In the genomic region with DNA sequence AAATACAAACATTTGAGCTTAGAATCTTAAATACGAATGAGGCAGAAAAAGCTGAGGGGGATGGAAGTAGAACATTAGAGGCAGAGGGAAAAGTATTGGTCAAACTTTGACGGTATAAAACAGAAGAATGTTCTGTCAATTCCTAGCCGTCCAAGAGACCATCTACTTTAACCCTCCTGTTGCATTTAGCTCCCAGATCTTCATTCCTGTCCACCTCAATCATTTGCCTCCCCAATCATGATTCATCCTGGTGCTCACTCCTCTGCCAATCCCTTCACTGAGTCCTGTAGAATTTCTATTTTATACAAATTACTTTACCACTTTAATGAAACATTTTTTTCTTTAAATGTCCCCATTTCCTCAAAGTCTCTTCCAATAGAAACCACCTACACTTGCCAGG, we compare ENCODE assay signal across 23 cellular contexts. TPM values are rescaled to one million over a fixed set of nuclear protein-coding genes. Genes with fewer than 3 reads are reported as not detected.
DNase-seq lines count a peak whose midpoint lies in the region; ATAC-seq, FAIRE-seq and TF ChIP-seq lines count a peak whose summit lies in the region.
"Had no signal": no experiment of that assay in that cellular context is flagged by ENCODE, and none has a peak within 500 bp of the region (broad histone marks: within the 10 kb centered on the region; RNA-seq: fewer than 3 reads in every experiment).

No MANE protein-coding gene starts in this region.

- H3K4me2 ChIP-seq in A549: peak overlapping the region; percentile 33

- TF ChIP-seq EP300 in A549 (IDR thresholded peaks at IDR 0.05) (no peak), sigmoid colon (IDR thresholded peaks at IDR 0.05) (no peak)

- peaks cover 65% of the 10 kb centered on the region for H3K4me1 Mint-ChIP-seq in HFFc6 (ENCODE audit: low read depth)
- H3K4me1 Mint-ChIP-seq: activated B cell treated with CpG ODN at 0.5 μM for 24 hours had no signal

- no peaks in the 10 kb centered on the region; the same call in 1 of the 2 replicates for H3K27me3 Mint-ChIP-seq in HFFc6 (ENCODE audit: insufficient read depth)
- H3K27me3 Mint-ChIP-seq: activated B cell treated with CpG ODN at 0.5 μM for 24 hours; activated CD8-positive, alpha-beta T cell treated with anti-CD3 and anti-CD28 coated beads for 36 hours; activated naive CD4-positive, alpha-beta T cell treated with anti-CD3 and anti-CD28 coated beads, Interleukin-2, amount 50 U/mL, for 24 hours; CD4-positive, alpha-beta T cell had no signal

- TF ChIP-seq POLR2A in A549 (IDR thresholded peaks at IDR 0.05; ENCODE audit: low read length) (no peak), sigmoid colon (IDR thresholded peaks at IDR 0.05) (no peak)

- no peaks in the 10 kb centered on the region for H3K9me3 Mint-ChIP-seq in HFFc6
- H3K9me3 Mint-ChIP-seq: activated B cell treated with CpG ODN at 0.5 μM for 24 hours; activated naive CD4-positive, alpha-beta T cell treated with anti-CD3 and anti-CD28 coated beads, Interleukin-2, amount 50 U/mL, for 24 hours; activated T-cell treated with anti-CD3 and anti-CD28 coated beads, Interleukin-2, amount 50 U/mL, for 4 hours; CD4-positive, alpha-beta T cell; neural crest cell had no signal

- no peak for ATAC-seq in A549
- ATAC-seq in stimulated activated naive CD8-positive, alpha-beta T cell treated with anti-CD3 and anti-CD28 coated beads, Interleukin-15, Interleukin-2, amounts not matched to agents 100 U/mL and 50 U/mL, for 24 hours: no peak
- ATAC-seq: activated CD8-positive, alpha-beta T cell treated with anti-CD3 and anti-CD28 coated beads for 36 hours; activated T-cell treated with anti-CD3 and anti-CD28 coated beads, Interleukin-2, amount 50 U/mL, for 4 hours had no signal

- intact Hi-C loops in sigmoid colon (cut with DNase I): no loop called here

- POLR2A ChIA-PET in A549 (lab: Yijun Ruan, JAX): no interaction called here

- peaks cover 29% of the 10 kb centered on the region for H3K36me3 Mint-ChIP-seq in HFFc6 (ENCODE audit: low read depth)

- DNase-seq in A549 (ENCODE audit: low read depth in 1 of 2, low spot score in 1 of 2): no peak
- peak; percentile 34 for DNase-seq in HFFc6
- DNase-seq in amniotic epithelial cell (ENCODE audit: low read depth): peak; percentile 69
- peak; percentile 86 for DNase-seq in iris pigment epithelial cell (ENCODE audit: low read depth)
- no peak for DNase-seq in DMS53 treated with DMSO at 0.1 percent for 48 hours (lab: John Stamatoyannopoulos, UW; ENCODE audit: unreplicated experiment)
- DNase-seq in NCI-H446 (lab: John Stamatoyannopoulos, UW): no peak
- DNase-seq in stimulated activated naive CD8-positive, alpha-beta T cell treated with anti-CD3 and anti-CD28 coated beads, Interleukin-15, Interleukin-2, amounts not matched to agents 100 U/mL and 50 U/mL, for 24 hours: no peak
- no peak for DNase-seq in sigmoid colon
- DNase-seq: activated B cell treated with CpG ODN at 0.5 μM for 24 hours; activated CD8-positive, alpha-beta T cell treated with anti-CD3 and anti-CD28 coated beads for 36 hours; activated T-cell treated with anti-CD3 and anti-CD28 coated beads, Interleukin-2, amount 50 U/mL, for 4 hours; CD4-positive, alpha-beta T cell; DMS153; erythroblast; Kasumi-1; midbrain; NCI-H748 treated with DMSO at 0.1 percent for 48 hours; SJCRH30; stimulated activated CD8-positive, alpha-beta memory T cell treated with anti-CD3 and anti-CD28 coated beads, Interleukin-4, amount 100 ng/mL, for 48 hours had no signal

- TF ChIP-seq CTCF in A549 (IDR thresholded peaks at IDR 0.05) (no peak), HFFc6 (IDR thresholded peaks at IDR 0.05) (no peak), sigmoid colon (IDR thresholded peaks at IDR 0.05) (no peak)

- CTCF ChIA-PET in A549 (lab: Yijun Ruan, JAX): interaction anchor here (2.4 kb wide), 1 partner anchor 20 kb away, joined by 6 read pairs; no protein-coding TSS in a partner anchor

- H3K9me3 ChIP-seq in A549 (no peaks in the 10 kb centered on the region), sigmoid colon (no peaks in the 10 kb centered on the region)
- H3K9me3 ChIP-seq: SJCRH30, suprapubic skin, vagina had no signal

- H3K27me3 ChIP-seq in sigmoid colon: no peaks in the 10 kb centered on the region
- H3K27me3 ChIP-seq: SJCRH30, suprapubic skin, vagina had no signal

- H3K4me3 Mint-ChIP-seq in HFFc6: peak overlapping the region; percentile 13; the same call in 1 of the 2 replicates
- H3K4me3 Mint-ChIP-seq: activated B cell treated with CpG ODN at 0.5 μM for 24 hours; activated CD8-positive, alpha-beta T cell treated with anti-CD3 and anti-CD28 coated beads for 36 hours; activated naive CD4-positive, alpha-beta T cell treated with anti-CD3 and anti-CD28 coated beads, Interleukin-2, amount 50 U/mL, for 24 hours; activated T-cell treated with anti-CD3 and anti-CD28 coated beads, Interleukin-2, amount 50 U/mL, for 4 hours; CD4-positive, alpha-beta T cell; neural crest cell had no signal

- TF ChIP-seq RAD21 in A549 (conservative IDR thresholded peaks at IDR 0.05 in 1 of 2, IDR thresholded peaks at IDR 0.05 in 1 of 2): no peak

- no peak overlapping the region for H3K4me3 ChIP-seq in A549
- H3K4me3 ChIP-seq in sigmoid colon: no peak overlapping the region
- H3K4me3 ChIP-seq: SJCRH30, suprapubic skin, vagina had no signal

- 56% methylated on average over 3 of the region's 3 CpGs for WGBS in A549 (ENCODE audit: missing lambda C conversion rate)
- 95 to 96% methylated on average over 3 of the region's 3 CpGs for WGBS in sigmoid colon, 2 donors

- no peak for FAIRE-seq in A549 (lab: Jason Lieb, UNC)

- peak overlapping the region; percentile 88 to 90 for H3K27ac ChIP-seq in A549
- no peak overlapping the region for H3K27ac ChIP-seq in sigmoid colon
- H3K27ac ChIP-seq: SJCRH30, suprapubic skin, vagina had no signal

- peaks cover 67% of the 10 kb centered on the region for H3K4me1 ChIP-seq in A549
- peaks cover 0 to 37% (median 32%) of the 10 kb centered on the region in 4 donors for H3K4me1 ChIP-seq in sigmoid colon

- H3K27ac Mint-ChIP-seq in HFFc6: peak overlapping the region; percentile 6; the same call in 1 of the 2 replicates
- H3K27ac Mint-ChIP-seq: activated B cell treated with CpG ODN at 0.5 μM for 24 hours; activated CD8-positive, alpha-beta T cell treated with anti-CD3 and anti-CD28 coated beads for 36 hours; activated naive CD4-positive, alpha-beta T cell treated with anti-CD3 and anti-CD28 coated beads, Interleukin-2, amount 50 U/mL, for 24 hours; CD4-positive, alpha-beta T cell had no signal

- no peaks in the 10 kb centered on the region for H3K36me3 ChIP-seq in sigmoid colon
- H3K36me3 ChIP-seq: suprapubic skin, vagina had no signal

TF ChIP-seq in A549, 52 proteins besides CTCF, POLR2A, EP300 and RAD21:
- no peak for TF ChIP-seq HOXB5 (CRISPR knock-in tag; IDR thresholded peaks at IDR 0.05)

RNA-seq across cellular contexts. Expression of a gene that starts 28.2 kb away (rescaled TPM):
- polyA plus RNA-seq in A549 (2011; rRNA removed) (15.2 and 22.7 TPM in 2 replicates), A549 (2017; fragmentation: RNase III; extraction: RNeasy Plus Mini Kit Qiagen cat#74134 plus additional on column Dnase treatment) (18.2 to 19.8 TPM (median 19.3 TPM) in 3 replicates), sigmoid colon (10 to 100 TPM in 1 of 3 donors, 1 to 10 TPM in 2; 6.9 to 17.2 (median 7.2) TPM)
- polyA plus RNA-seq in A549 (2012; cell fraction: cytosol; rRNA removed): 9.3 and 12.0 TPM in 2 replicates
- 17.1 and 19.9 TPM in 2 replicates for polyA plus RNA-seq in A549 (2012; cell fraction: nucleus; rRNA removed)
- polyA minus RNA-seq in A549 (2011; rRNA and poly(A)+ RNA removed): 60.4 and 64.1 TPM in 2 replicates
- total RNA-seq in HFFc6 (2021; fragmentation: NEBNext Ultra II Directional; extraction: Animal tissue kit (Norgen Biotek cat#: 25700)): 10 to 100 TPM; 14.6 to 23.0 (median 17.2) TPM
- 10 to 100 TPM; 12.1 to 29.1 (median 19.7) TPM for total RNA-seq in sigmoid colon

RNA-seq across cellular contexts. Expression of a gene that starts 28.5 kb away (rescaled TPM):
- 69.2 and 82.6 TPM in 2 replicates for polyA plus RNA-seq in A549 (2011; rRNA removed)
- 69.1 and 92.7 TPM in 2 replicates for polyA plus RNA-seq in A549 (2012; cell fraction: cytosol; rRNA removed)
- 114 and 127 TPM in 2 replicates for polyA plus RNA-seq in A549 (2012; cell fraction: nucleus; rRNA removed)
- 82.2 to 89.8 TPM (median 85.7 TPM) in 3 replicates for polyA plus RNA-seq in A549 (2017; fragmentation: RNase III; extraction: RNeasy Plus Mini Kit Qiagen cat#74134 plus additional on column Dnase treatment)
- polyA minus RNA-seq in A549 (2011; rRNA and poly(A)+ RNA removed): 62.2 and 63.0 TPM in 2 replicates
- 100 to 1,000 TPM in 1 of 6 experiments, 10 to 100 TPM in 5; 49.5 to 107 (median 56.9) TPM for total RNA-seq in HFFc6 (2021; fragmentation: NEBNext Ultra II Directional; extraction: Animal tissue kit (Norgen Biotek cat#: 25700))
- 10 to 100 TPM; 17.7 to 21.9 (median 19.5) TPM for total RNA-seq in sigmoid colon
- polyA plus RNA-seq in sigmoid colon: 10 to 100 TPM; 10.8 to 22.7 (median 18.7) TPM

Comparison
In these comparisons a context has a peak if more than half of its experiments do, and no peak if none do; other contexts are left out.
1. DNase-seq: peak in HFFc6 (single experiment), amniotic epithelial cell (single experiment) and iris pigment epithelial cell (single experiment); none in A549 (0 of 2), DMS53 treated with DMSO at 0.1 percent for 48 hours (single experiment), NCI-H446 (0 of 2), stimulated activated naive CD8-positive, alpha-beta T cell treated with anti-CD3 and anti-CD28 coated beads, Interleukin-15, Interleukin-2, amounts not matched to agents 100 U/mL and 50 U/mL, for 24 hours (single experiment) and sigmoid colon (single experiment).
2. H3K27ac ChIP-seq: peak in A549 (2 of 2); none in sigmoid colon (0 of 4).